29 cellular contexts compared by ENCODE assay signal in the genomic region with DNA sequence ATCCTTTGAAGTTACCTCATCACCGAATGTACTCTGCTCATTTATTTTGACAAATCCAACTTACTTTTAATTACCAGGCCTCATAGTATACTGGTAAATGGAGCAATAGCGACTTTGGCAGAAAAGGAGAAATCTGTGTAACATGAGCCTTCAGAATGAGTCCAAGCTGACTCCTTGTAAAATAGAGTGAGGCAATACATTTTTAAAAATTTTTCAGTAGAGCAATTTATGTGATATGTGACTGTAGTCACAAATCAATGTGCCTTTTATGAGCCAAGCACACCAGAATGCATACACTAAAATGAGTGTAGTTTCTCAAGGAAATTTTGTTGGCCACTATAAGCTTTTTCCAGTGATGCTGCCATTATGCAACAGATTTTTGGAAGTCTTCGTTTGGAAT.
DNase-seq lines count a peak whose midpoint lies in the region; ATAC-seq, FAIRE-seq and TF ChIP-seq lines count a peak whose summit lies in the region.
"Had no signal": no experiment of that assay in that cellular context is flagged by ENCODE, and none has a peak within 500 bp of the region (broad histone marks: within the 10 kb centered on the region; RNA-seq: fewer than 3 reads in every experiment).

No MANE protein-coding gene starts in this region.

- H3K27me3 ChIP-seq in suprapubic skin, result no peaks in the 10 kb centered on the region
- H3K27me3 ChIP-seq: esophagus muscularis mucosa, upper lobe of left lung had no signal

- no peak for TF ChIP-seq POLR2A in suprapubic skin (IDR thresholded peaks at IDR 0.05)

- ATAC-seq in omental fat pad (ENCODE audit: low FRiP score), result peak; percentile 62
- ATAC-seq: activated CD8-positive, alpha-beta memory T cell treated with anti-CD3 and anti-CD28 coated beads, Interleukin-2, amount 10 ng/mL, durations not matched to agents 7 days and 5 days; left colon; stimulated activated memory B cell treated with anti-CD40 and anti-IgM and Interleukin-4, amounts not matched to agents 10 μg/mL and 1 μg/mL and 100 μg/mL, for 72 hours had no signal

- TF ChIP-seq EP300 in suprapubic skin (IDR thresholded peaks at IDR 0.05), result no peak

- WGBS in suprapubic skin, result 61% methylated on average over 3 of the region's 3 CpGs

- no peaks in the 10 kb centered on the region for H3K36me3 ChIP-seq in suprapubic skin
- H3K36me3 ChIP-seq: esophagus muscularis mucosa, prostate gland, upper lobe of left lung had no signal

- H3K27ac ChIP-seq in suprapubic skin, result no peak overlapping the region
- H3K27ac ChIP-seq: C4-2B, esophagus muscularis mucosa, prostate gland, upper lobe of left lung had no signal

- peaks cover 3% of the 10 kb centered on the region for H3K4me1 ChIP-seq in suprapubic skin
- H3K4me1 ChIP-seq: esophagus muscularis mucosa, prostate gland, upper lobe of left lung had no signal

- H3K9me3 ChIP-seq in suprapubic skin, result no peaks in the 10 kb centered on the region
- H3K9me3 ChIP-seq: esophagus muscularis mucosa, prostate gland, SK-N-SH, upper lobe of left lung had no signal

- no peak for FAIRE-seq in RCC 7860 (lab: Jason Lieb, UNC)

- DNase-seq in AG10803 (ENCODE audit: low read depth) (peak; percentile 83), GM04503 (ENCODE audit: low read depth) (peak; percentile 75), fibroblast of gingiva (ENCODE audit: low read depth) (peak; percentile 81), omental fat pad (ENCODE audit: low spot score) (no peak), RCC 7860 (ENCODE audit: low spot score) (no peak), SIG-M5 treated with dmso at 0.1 percent for 504 hours (lab: John Stamatoyannopoulos, UW; ENCODE audit: unreplicated experiment) (no peak), D341Med (ENCODE audit: low spot score) (no peak), suprapubic skin (ENCODE audit: low spot score in 2 of 2) (no peak)
- DNase-seq: activated CD4-positive, CD25-positive, alpha-beta regulatory T cell; activated CD8-positive, alpha-beta memory T cell treated with anti-CD3 and anti-CD28 coated beads, Interleukin-2, amount 10 ng/mL, durations not matched to agents 7 days and 5 days; activated naive CD4-positive, alpha-beta T cell treated with Interleukin-2 at 50 U/mL for 16 hours; cerebellar nuclear complex; COR-L47; dermis blood vessel endothelial cell; DMS53; endodermal cell; GOT3; immature natural killer cell; KBM-7; left colon; mesendoderm; NCI-H1694 treated with DMSO at 0.1 percent for 48 hours; NCI-H510A; SK-N-SH; upper lobe of left lung had no signal

- no peak for TF ChIP-seq CTCF in AG10803 (conservative IDR thresholded peaks at IDR 0.05; ENCODE audit: low read length)
- TF ChIP-seq CTCF in omental fat pad (IDR thresholded peaks at IDR 0.05), result no peak
- TF ChIP-seq CTCF in suprapubic skin (IDR thresholded peaks at IDR 0.05), result no peak

- H3K4me3 ChIP-seq in AG10803 (ENCODE audit: low read length) (no peak overlapping the region), suprapubic skin (no peak overlapping the region)
- H3K4me3 ChIP-seq: esophagus muscularis mucosa, prostate gland, upper lobe of left lung had no signal

Comparison
In these comparisons a context has a peak if more than half of its experiments do, and no peak if none do; other contexts are left out.
1. DNase-seq: peak in AG10803 (single experiment), GM04503 (single experiment) and fibroblast of gingiva (single experiment); none in omental fat pad (single experiment), RCC 7860 (single experiment), SIG-M5 treated with dmso at 0.1 percent for 504 hours (single experiment), D341Med (single experiment) and suprapubic skin (0 of 2).